In the genomic region with DNA sequence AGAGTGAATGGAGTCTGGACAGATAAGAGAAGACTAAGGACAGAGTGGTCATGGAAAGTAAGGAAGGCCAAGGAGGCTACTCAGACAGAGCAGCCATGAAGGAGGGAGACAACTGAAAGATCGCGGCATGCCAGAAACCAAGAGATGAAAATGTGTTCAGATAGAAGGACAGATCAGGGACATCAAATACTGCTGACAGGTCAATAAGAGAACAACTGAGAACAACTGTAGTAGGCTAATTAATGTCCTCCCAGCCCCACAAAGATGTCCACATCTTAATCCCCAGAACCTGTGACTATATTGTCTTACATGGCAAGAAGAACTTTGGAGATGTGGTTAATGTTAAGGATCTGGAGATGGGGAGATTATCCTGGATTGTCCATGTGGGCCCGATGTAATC, we compare ENCODE assay signal across 26 cellular contexts. TPM values are rescaled to one million over a fixed set of nuclear protein-coding genes. Genes with fewer than 3 reads are reported as not detected.
DNase-seq lines count a peak whose midpoint lies in the region; ATAC-seq, FAIRE-seq and TF ChIP-seq lines count a peak whose summit lies in the region.
"Had no signal": no experiment of that assay in that cellular context is flagged by ENCODE, and none has a peak within 500 bp of the region (broad histone marks: within the 10 kb centered on the region; RNA-seq: fewer than 3 reads in every experiment).

No MANE protein-coding gene starts in this region.

- no peaks in the 10 kb centered on the region for H3K79me2 ChIP-seq in K562 (ENCODE audit: control insufficient read depth, insufficient read depth, low read length)

- H3K9me3 ChIP-seq in A549 (no peaks in the 10 kb centered on the region), T-helper 17 cell (ENCODE audit: control insufficient read depth, low read length, poor library complexity, severe bottlenecking) (no peaks in the 10 kb centered on the region), K562 (replicated peaks; ENCODE audit: control insufficient read depth, insufficient read depth, low read depth, low read length) (no peaks in the 10 kb centered on the region)
- H3K9me3 ChIP-seq: adrenal gland, heart left ventricle, sigmoid colon, stomach, tibial nerve had no signal

- H3K4me1 Mint-ChIP-seq in T-helper 2 cell treated with Interferon-gamma antibody and Interleukin-4, amounts not matched to agents 5 μg/mL and 100 μg/mL, for 36 hours (ENCODE audit: low read depth): peaks cover 61% of the 10 kb centered on the region
- peaks cover 44% of the 10 kb centered on the region for H3K4me1 Mint-ChIP-seq in T-helper 17 cell
- H3K4me1 Mint-ChIP-seq: brain, H9 had no signal

- DNase-seq in T-helper 2 cell treated with Interferon-gamma antibody and Interleukin-4, amounts not matched to agents 5 μg/mL and 100 μg/mL, for 36 hours (ENCODE audit: low spot score): no peak
- DNase-seq in T-helper 2 cell: no peak
- DNase-seq in A549 (ENCODE audit: low read depth in 1 of 2, low spot score in 1 of 2): no peak
- no peak for DNase-seq in T-helper 17 cell
- no peak for DNase-seq in K562 (ENCODE audit: extremely low read depth in 1 of 4, low spot score in 3 of 4)
- no peak for DNase-seq in NCI-H2171 (lab: John Stamatoyannopoulos, UW)
- DNase-seq in medulla oblongata (ENCODE audit: extremely low spot score): no peak
- no peak for DNase-seq in DMS79 (lab: John Stamatoyannopoulos, UW)
- DNase-seq: 8988T; activated CD4-positive, alpha-beta T cell treated with anti-CD3 and anti-CD28 coated beads, Interleukin-2, amount 50 U/mL, for 1 hour; activated T-cell treated with anti-CD3 and anti-CD28 coated beads, Interleukin-2, amount 50 U/mL, for 1 hour; adrenal gland; AML-193; Calu3; EL; H9; heart left ventricle; NCI-H187; NCI-H524 treated with DMSO at 0.1 percent for 48 hours; NK-92 treated with Interleukin-12 subunit alpha and Interleukin-12 subunit beta, amount 100 ng/mL, for 24 hours; SHP77; sigmoid colon; stimulated activated CD4-positive, alpha-beta T cell treated with anti-CD3 and anti-CD28 coated beads, Interleukin-15, amount 100 ng/mL, for 24 hours; stomach had no signal

- BruUV-seq in K562 (replicated peaks; lab: Mats Ljungman, UMichigan): no TSS peak

- no peaks in the 10 kb centered on the region for H3K36me3 ChIP-seq in K562 (ENCODE audit: control insufficient read depth, insufficient read depth, low read length)
- H3K36me3 ChIP-seq: adrenal gland, heart left ventricle, sigmoid colon, stomach, tibial nerve had no signal

- H2AFZ ChIP-seq in K562 (ENCODE audit: low read depth, low read length): peak overlapping the region; percentile 69; the same call in 1 of the 2 replicates

- peak overlapping the region; percentile 60 for H3K4me3 Mint-ChIP-seq in T-helper 2 cell treated with Interferon-gamma antibody and Interleukin-4, amounts not matched to agents 5 μg/mL and 100 μg/mL, for 36 hours
- peak overlapping the region; percentile 68 for H3K4me3 Mint-ChIP-seq in T-helper 17 cell
- H3K4me3 Mint-ChIP-seq: brain, H9 had no signal

- H3K27ac Mint-ChIP-seq in T-helper 2 cell treated with Interferon-gamma antibody and Interleukin-4, amounts not matched to agents 5 μg/mL and 100 μg/mL, for 36 hours: peak overlapping the region; percentile 78
- peak overlapping the region; percentile 83 for H3K27ac Mint-ChIP-seq in T-helper 17 cell
- H3K27ac Mint-ChIP-seq: brain, H9 had no signal

- H3K9ac ChIP-seq in K562 (ENCODE audit: insufficient read depth in 1 of 2, low read depth in 2 of 2, low read length in 2 of 2): no peak overlapping the region

- H3K4me2 ChIP-seq in A549 (no peak overlapping the region), K562 (ENCODE audit: insufficient read depth, low read length) (no peak overlapping the region)

- WGBS in A549 (ENCODE audit: missing lambda C conversion rate): 61% methylated on average over 3 of the region's 3 CpGs
- WGBS in K562 (ENCODE audit: insufficient coverage, low coverage, missing lambda C conversion rate): 38% methylated on average over 3 of the region's 3 CpGs

- no peak for TF ChIP-seq POLR2A in A549 (IDR thresholded peaks at IDR 0.05; ENCODE audit: low read length)
- no peak for TF ChIP-seq POLR2A in K562 (conservative IDR thresholded peaks at IDR 0.05)

- intact Hi-C loops in K562 (cut with micrococcal nuclease): no loop called here

- no peak for TF ChIP-seq RAD21 in A549 (conservative IDR thresholded peaks at IDR 0.05 in 1 of 2, IDR thresholded peaks at IDR 0.05 in 1 of 2)
- TF ChIP-seq RAD21 in K562 (CRISPR knock-in tag; conservative IDR thresholded peaks at IDR 0.05 in 1 of 2, IDR thresholded peaks at IDR 0.05 in 1 of 2): no peak

- no peaks in the 10 kb centered on the region for H3K27me3 ChIP-seq in K562 (ENCODE audit: control insufficient read depth in 2 of 2, insufficient read depth in 2 of 2, low read length in 2 of 2)
- H3K27me3 ChIP-seq: adrenal gland, sigmoid colon, stomach, tibial nerve had no signal

- no peaks in the 10 kb centered on the region for H4K20me1 ChIP-seq in K562 (replicated peaks; ENCODE audit: control insufficient read depth, insufficient read depth, low read length)

- ATAC-seq in A549 (no peak), T-helper 17 cell (no peak), K562 (no peak)
- ATAC-seq: heart left ventricle had no signal

- in situ Hi-C loops in K562 (cut with MboI): no loop called here

- CTCF ChIA-PET in A549 (lab: Yijun Ruan, JAX): no interaction called here
- CTCF ChIA-PET in K562 (lab: Yijun Ruan, JAX; ENCODE audit: low intra/inter-chr PET ratio): no interaction called here

- H3K4me1 ChIP-seq in A549 (no peaks in the 10 kb centered on the region), K562 (replicated peaks in 1 of 2; ENCODE audit: control insufficient read depth in 2 of 2, insufficient read depth in 2 of 2, low read length in 2 of 2) (no peaks in the 10 kb centered on the region; a peak in 2 of 5 replicates)
- H3K4me1 ChIP-seq: adrenal gland, heart left ventricle, sigmoid colon, stomach, tibial nerve had no signal

- H3K27ac ChIP-seq in A549: no peak overlapping the region
- no peak overlapping the region for H3K27ac ChIP-seq in K562 (ENCODE audit: extremely low read depth, low read depth, low read length)
- H3K27ac ChIP-seq: adrenal gland, sigmoid colon, stomach, tibial nerve had no signal

- TF ChIP-seq CTCF in A549 (IDR thresholded peaks at IDR 0.05): no peak
- TF ChIP-seq CTCF in K562 (IDR thresholded peaks at IDR 0.05 in 2 of 3, conservative IDR thresholded peaks at IDR 0.05 in 1 of 3; ENCODE audit: insufficient read depth in 2 of 3, low read depth in 1 of 3, low read length in 3 of 3): no peak

- POLR2A ChIA-PET in A549 (lab: Yijun Ruan, JAX): no interaction called here
- POLR2A ChIA-PET in K562 (lab: Yijun Ruan, JAX): no interaction called here

- TF ChIP-seq EP300 in A549 (IDR thresholded peaks at IDR 0.05) (no peak), K562 (IDR thresholded peaks at IDR 0.05; ENCODE audit: low read length) (no peak)

- no peaks in the 10 kb centered on the region for H3K9me1 ChIP-seq in K562 (ENCODE audit: control insufficient read depth, insufficient read depth, low read length)

- H3K27me3 Mint-ChIP-seq in T-helper 2 cell treated with Interferon-gamma antibody and Interleukin-4, amounts not matched to agents 5 μg/mL and 100 μg/mL, for 36 hours (ENCODE audit: low read depth): no peaks in the 10 kb centered on the region
- no peaks in the 10 kb centered on the region for H3K27me3 Mint-ChIP-seq in T-helper 17 cell

- H3K36me3 Mint-ChIP-seq in T-helper 2 cell treated with Interferon-gamma antibody and Interleukin-4, amounts not matched to agents 5 μg/mL and 100 μg/mL, for 36 hours (ENCODE audit: low read depth): peaks cover 26% of the 10 kb centered on the region
- no peaks in the 10 kb centered on the region for H3K36me3 Mint-ChIP-seq in T-helper 17 cell (ENCODE audit: low read depth)
- H3K36me3 Mint-ChIP-seq: brain had no signal

- peaks cover 22% of the 10 kb centered on the region for H3K9me3 Mint-ChIP-seq in T-helper 2 cell treated with Interferon-gamma antibody and Interleukin-4, amounts not matched to agents 5 μg/mL and 100 μg/mL, for 36 hours
- H3K9me3 Mint-ChIP-seq: brain, H9 had no signal

- FAIRE-seq in A549 (lab: Jason Lieb, UNC): no peak
- no peak for FAIRE-seq in K562 (lab: Jason Lieb, UNC)

- H3K4me3 ChIP-seq in A549 (no peak overlapping the region), K562 (no peak overlapping the region)
- H3K4me3 ChIP-seq: adrenal gland, heart left ventricle, sigmoid colon, stomach, tibial nerve had no signal

TF ChIP-seq in A549, 52 proteins besides CTCF, POLR2A, EP300 and RAD21:
- TF ChIP-seq CBX8 (IDR thresholded peaks at IDR 0.05): no peak
- TF ChIP-seq MAFK (IDR thresholded peaks at IDR 0.05; ENCODE audit: partially characterized antibody): peak; percentile 74
- TF ChIP-seq HOXB5 (CRISPR knock-in tag; IDR thresholded peaks at IDR 0.05): no peak
- TF ChIP-seq HDAC2 (IDR thresholded peaks at IDR 0.05): no peak

TF ChIP-seq in K562, 482 proteins besides CTCF, POLR2A, EP300 and RAD21 (continues in another document):
- TF ChIP-seq MAFG (tag; conservative IDR thresholded peaks at IDR 0.05): peak; percentile 29; the same call in 1 of the 2 replicates

RNA-seq across cellular contexts. Expression of a gene that starts 15.0 kb away (rescaled TPM):
- polyA plus RNA-seq in A549 (2011; rRNA removed) (5.0 and 5.6 TPM in 2 replicates), A549 (2017; fragmentation: RNase III; extraction: RNeasy Plus Mini Kit Qiagen cat#74134 plus additional on column Dnase treatment) (1.1 to 1.3 TPM (median 1.1 TPM) in 3 replicates), K562 (2011; rRNA removed) (3.7 TPM in 2 replicates), K562 (2014; fragmentation: Illumina TruSeq; extraction: Trizol) (1.9 TPM in 2 replicates), K562 (2014; fragmentation: Nextera tagmentation; extraction: Ambion mirVana) (under 1 TPM; 0.74 to 0.99 TPM), K562 (2014; rRNA removed) (1.9 and 2.0 TPM in 2 replicates)
- 0.78 and 0.89 TPM in 2 replicates for polyA plus RNA-seq in A549 (2012; cell fraction: cytosol; rRNA removed)
- 1.3 and 2.3 TPM in 2 replicates for polyA plus RNA-seq in A549 (2012; cell fraction: nucleus; rRNA removed)
- polyA minus RNA-seq in A549 (2011; rRNA and poly(A)+ RNA removed): 10.4 and 11.1 TPM in 2 replicates
- total RNA-seq in T-helper 17 cell (10 to 100 TPM; 51.8 to 72.1 TPM), K562 (2014; rRNA removed) (2.4 and 2.9 TPM in 2 replicates), K562 (2014; rRNA removed; fragmentation: Illumina TruSeq; extraction: Trizol) (7.6 and 9.0 TPM in 2 replicates), K562 (2015; rRNA removed; fragmentation: Illumina TruSeq; extraction: Trizol) (4.8 TPM in 2 replicates), K562 (2021) (5.2 and 5.5 TPM in 2 replicates)
- total RNA-seq in K562 (2011; cell fraction: chromatin; rRNA removed; ENCODE audit: low replicate concordance): 8.3 and 35.0 TPM in 2 replicates
- total RNA-seq in K562 (2011; cell fraction: nucleolus; rRNA removed): 3.5 and 6.6 TPM in 2 replicates
- 12.2 and 23.0 TPM in 2 replicates for total RNA-seq in K562 (2011; cell fraction: nucleoplasm; rRNA removed)
- polyA plus RNA-seq in K562 (2011; cell fraction: cytosol; rRNA removed): 0.85 and 2.0 TPM in 2 replicates
- 3.4 and 3.6 TPM in 2 replicates for polyA plus RNA-seq in K562 (2011; cell fraction: nucleus; rRNA removed)
- 1.2 and 1.4 TPM in 2 replicates for polyA plus RNA-seq in K562 (2012)
- 13.6 TPM in 2 replicates for polyA minus RNA-seq in K562 (2011; rRNA and poly(A)+ RNA removed)
- polyA minus RNA-seq in K562 (2011; cell fraction: cytosol; rRNA and poly(A)+ RNA removed): 3.8 and 4.7 TPM in 2 replicates
- 7.5 and 12.8 TPM in 2 replicates for polyA minus RNA-seq in K562 (2011; cell fraction: nucleus; rRNA and poly(A)+ RNA removed)
